ENCODE assay signal across 18 cellular contexts in the genomic region with DNA sequence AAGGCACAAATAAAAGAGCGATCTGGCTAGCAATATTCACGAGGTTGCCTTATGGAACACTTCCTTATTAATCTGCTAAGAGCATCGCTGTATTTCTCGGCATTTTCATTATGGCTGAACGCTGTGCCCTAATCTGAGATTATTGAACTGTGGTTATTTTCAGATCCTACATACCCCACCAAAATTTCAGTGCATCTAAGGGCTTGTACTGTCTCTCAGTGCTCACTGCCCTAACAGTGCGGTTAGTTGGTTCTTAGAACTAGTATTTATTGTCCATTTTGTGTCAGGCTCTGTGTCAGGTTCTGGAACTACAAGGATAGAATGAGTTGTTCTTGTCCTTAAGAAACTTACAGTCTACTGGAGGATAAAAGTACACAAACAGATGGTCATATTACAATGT. TPM values are rescaled to one million over a fixed set of nuclear protein-coding genes. Genes with fewer than 3 reads are reported as not detected.
"Had no signal": no experiment of that assay in that cellular context is flagged by ENCODE, and none has a peak within 500 bp of the region (broad histone marks: within the 10 kb centered on the region; RNA-seq: fewer than 3 reads in every experiment).

No MANE protein-coding gene starts in this region.

- H3K27ac ChIP-seq: foreskin keratinocyte had no signal

- ATAC-seq: activated CD4-positive, CD25-positive, alpha-beta regulatory T cell treated with anti-CD3 and anti-CD28 coated beads, Interleukin-2, amount 50 U/mL, for 24 hours; effector memory CD8-positive, alpha-beta T cell had no signal

- H3K27me3 Mint-ChIP-seq: dendritic cell treated with granulocyte-macrophage colony-stimulating factor and Interleukin-4, amounts not matched to agents 40 ng/mL and 50 ng/mL, for 4 days had no signal

- H3K27me3 ChIP-seq: tibial nerve had no signal

- H3K9me3 ChIP-seq: tibial nerve had no signal

- H3K4me1 ChIP-seq: foreskin keratinocyte, tibial nerve had no signal

- H3K4me3 Mint-ChIP-seq: dendritic cell treated with granulocyte-macrophage colony-stimulating factor and Interleukin-4, amounts not matched to agents 40 ng/mL and 50 ng/mL, for 4 days; effector memory CD8-positive, alpha-beta T cell; nephron; T-helper 2 cell treated with Interferon-gamma antibody and Interleukin-4, amounts not matched to agents 5 μg/mL and 100 μg/mL, for 36 hours had no signal

- H3K4me3 ChIP-seq: tibial nerve had no signal

- FAIRE-seq: astrocyte, bronchial epithelial cell had no signal

- H3K9me3 Mint-ChIP-seq: dendritic cell treated with granulocyte-macrophage colony-stimulating factor and Interleukin-4, amounts not matched to agents 40 ng/mL and 50 ng/mL, for 4 days; effector memory CD8-positive, alpha-beta T cell; nephron; T-helper 2 cell treated with Interferon-gamma antibody and Interleukin-4, amounts not matched to agents 5 μg/mL and 100 μg/mL, for 36 hours had no signal

- DNase-seq: activated CD4-positive, alpha-beta T cell treated with anti-CD3 and anti-CD28 coated beads, Interleukin-2, amount 50 U/mL, for 1 hour; activated naive CD4-positive, alpha-beta T cell treated with anti-CD3 and anti-CD28 coated beads, Interleukin-2, amount 50 U/mL, for 16 hours; effector memory CD8-positive, alpha-beta T cell; foreskin keratinocyte; kidney glomerular epithelial cell; mesendoderm; nucleus accumbens; posterior cingulate gyrus; retina; stimulated activated CD4-positive, alpha-beta T cell treated with anti-CD3 and anti-CD28 coated beads, Interleukin-2, amount 100 ng/mL, for 48 hours; stimulated activated naive CD4-positive, alpha-beta T cell had no signal

- H3K36me3 ChIP-seq: tibial nerve had no signal

RNA-seq across cellular contexts. Expression of a gene that starts 51.6 kb away (rescaled TPM):
- total RNA-seq: astrocyte, bronchial epithelial cell, foreskin keratinocyte had no signal
- polyA plus RNA-seq: foreskin keratinocyte had no signal
